20 cellular contexts compared by ENCODE assay signal in genomic region chr6:126188271-126188909, GRCh38.
DNase-seq lines count a peak whose midpoint lies in the region; ATAC-seq, FAIRE-seq and TF ChIP-seq lines count a peak whose summit lies in the region.
"Had no signal": no experiment of that assay in that cellular context is flagged by ENCODE, and none has a peak within 500 bp of the region (broad histone marks: within the 10 kb centered on the region; RNA-seq: fewer than 3 reads in every experiment).

No MANE protein-coding gene starts in this region.

- H4K20me1 ChIP-seq in K562 (replicated peaks; ENCODE audit: control insufficient read depth, insufficient read depth, low read length) = no peaks in the 10 kb centered on the region

- DNase-seq in AG04449 (ENCODE audit: low read depth, low spot score) = peak; percentile 19
- DNase-seq in HS-27A (ENCODE audit: low read depth) = peak; percentile 47
- no peak for DNase-seq in K562 (ENCODE audit: extremely low read depth in 1 of 4, low spot score in 3 of 4)
- DNase-seq in hepatic stellate cell (ENCODE audit: low spot score) = peak; percentile 28
- DNase-seq in stimulated activated naive CD4-positive, alpha-beta T cell (lab: John Stamatoyannopoulos, UW) = no peak
- DNase-seq: activated CD4-positive, alpha-beta T cell treated with anti-CD3 and anti-CD28 coated beads, Interleukin-2, amount 10 ng/mL, durations not matched to agents 7 days and 5 days; activated naive CD8-positive, alpha-beta T cell treated with anti-CD3 and anti-CD28 coated beads, Interleukin-2, amount 10 ng/mL, durations not matched to agents 7 days and 5 days; activated T-cell treated with anti-CD3 and anti-CD28 coated beads, Interleukin-2, amount 50 U/mL, for 24 hours; cortex of kidney; DMS153; midbrain; NCI-H2171 treated with DMSO at 0.1 percent for 48 hours; NK-92 treated with Interleukin-12 subunit alpha and Interleukin-12 subunit beta, amount 100 ng/mL, for 24 hours; occipital lobe had no signal

- no peaks in the 10 kb centered on the region for H3K79me2 ChIP-seq in K562 (ENCODE audit: control insufficient read depth, insufficient read depth, low read length)

- H3K4me2 ChIP-seq in K562 (ENCODE audit: insufficient read depth, low read length) = no peak overlapping the region

- FAIRE-seq in K562 (lab: Jason Lieb, UNC) = no peak

- no peak overlapping the region for H3K9ac ChIP-seq in K562 (ENCODE audit: insufficient read depth in 1 of 2, low read depth in 2 of 2, low read length in 2 of 2)

- intact Hi-C loops in K562 (cut with micrococcal nuclease) = no loop called here

- H3K36me3 ChIP-seq in K562 (ENCODE audit: control insufficient read depth, insufficient read depth, low read length) = no peaks in the 10 kb centered on the region
- H3K36me3 ChIP-seq: gastroesophageal sphincter had no signal

- no peak overlapping the region for H3K27ac Mint-ChIP-seq in stimulated activated memory B cell treated with anti-CD40 and anti-IgM and Interleukin-4, amounts not matched to agents 10 μg/mL and 1 μg/mL and 100 μg/mL, for 72 hours
- H3K27ac Mint-ChIP-seq: activated CD4-positive, alpha-beta T cell treated with anti-CD3 and anti-CD28 coated beads, Interleukin-2, amount 10 ng/mL, durations not matched to agents 7 days and 5 days; activated naive CD8-positive, alpha-beta T cell treated with anti-CD3 and anti-CD28 coated beads, Interleukin-2, amount 10 ng/mL, durations not matched to agents 7 days and 5 days; activated T-cell treated with anti-CD3 and anti-CD28 coated beads, Interleukin-2, amount 50 U/mL, for 24 hours; stimulated activated naive CD8-positive, alpha-beta T cell treated with anti-CD3 and anti-CD28 coated beads, Interleukin-15, Interleukin-2, amounts not matched to agents 100 ng/mL and 50 ng/mL, for 24 hours had no signal

- in situ Hi-C loops in K562 (cut with MboI) = no loop called here

- no peaks in the 10 kb centered on the region for H3K27me3 Mint-ChIP-seq in stimulated activated memory B cell treated with anti-CD40 and anti-IgM and Interleukin-4, amounts not matched to agents 10 μg/mL and 1 μg/mL and 100 μg/mL, for 72 hours
- H3K27me3 Mint-ChIP-seq: activated CD4-positive, alpha-beta T cell treated with anti-CD3 and anti-CD28 coated beads, Interleukin-2, amount 10 ng/mL, durations not matched to agents 7 days and 5 days; activated naive CD8-positive, alpha-beta T cell treated with anti-CD3 and anti-CD28 coated beads, Interleukin-2, amount 10 ng/mL, durations not matched to agents 7 days and 5 days; activated T-cell treated with anti-CD3 and anti-CD28 coated beads, Interleukin-2, amount 50 U/mL, for 24 hours; stimulated activated naive CD8-positive, alpha-beta T cell treated with anti-CD3 and anti-CD28 coated beads, Interleukin-15, Interleukin-2, amounts not matched to agents 100 ng/mL and 50 ng/mL, for 24 hours had no signal

- H2AFZ ChIP-seq in K562 (ENCODE audit: low read depth, low read length) = no peak overlapping the region

- peaks cover 2% of the 10 kb centered on the region for H3K9me3 Mint-ChIP-seq in stimulated activated memory B cell treated with anti-CD40 and anti-IgM and Interleukin-4, amounts not matched to agents 10 μg/mL and 1 μg/mL and 100 μg/mL, for 72 hours
- H3K9me3 Mint-ChIP-seq: activated CD4-positive, alpha-beta T cell treated with anti-CD3 and anti-CD28 coated beads, Interleukin-2, amount 10 ng/mL, durations not matched to agents 7 days and 5 days; activated naive CD8-positive, alpha-beta T cell treated with anti-CD3 and anti-CD28 coated beads, Interleukin-2, amount 10 ng/mL, durations not matched to agents 7 days and 5 days; activated T-cell treated with anti-CD3 and anti-CD28 coated beads, Interleukin-2, amount 50 U/mL, for 24 hours; stimulated activated naive CD8-positive, alpha-beta T cell treated with anti-CD3 and anti-CD28 coated beads, Interleukin-15, Interleukin-2, amounts not matched to agents 100 ng/mL and 50 ng/mL, for 24 hours had no signal

- no peak for TF ChIP-seq EP300 in K562 (IDR thresholded peaks at IDR 0.05; ENCODE audit: low read length)

- TF ChIP-seq POLR2A in K562 (conservative IDR thresholded peaks at IDR 0.05) = no peak

- CTCF ChIA-PET in AG04449 (lab: Yijun Ruan, JAX) (no interaction called here), K562 (lab: Yijun Ruan, JAX; ENCODE audit: low intra/inter-chr PET ratio) (no interaction called here)

- H3K4me1 Mint-ChIP-seq in stimulated activated memory B cell treated with anti-CD40 and anti-IgM and Interleukin-4, amounts not matched to agents 10 μg/mL and 1 μg/mL and 100 μg/mL, for 72 hours = no peaks in the 10 kb centered on the region
- H3K4me1 Mint-ChIP-seq: activated CD4-positive, alpha-beta T cell treated with anti-CD3 and anti-CD28 coated beads, Interleukin-2, amount 10 ng/mL, durations not matched to agents 7 days and 5 days had no signal

- no peaks in the 10 kb centered on the region for H3K4me1 ChIP-seq in K562 (replicated peaks in 1 of 2; ENCODE audit: control insufficient read depth in 2 of 2, insufficient read depth in 2 of 2, low read length in 2 of 2)

- 81% methylated on average over 1 of the region's 1 CpG for WGBS in K562 (ENCODE audit: insufficient coverage, low coverage, missing lambda C conversion rate)

- ATAC-seq in K562 (no peak), GM18517 (IDR thresholded peaks at IDR 0.05; ENCODE audit: unreplicated experiment) (no peak), HG03439 (IDR thresholded peaks at IDR 0.05; ENCODE audit: unreplicated experiment) (no peak)
- no peak for ATAC-seq in stimulated activated memory B cell treated with anti-CD40 and anti-IgM and Interleukin-4, amounts not matched to agents 10 μg/mL and 1 μg/mL and 100 μg/mL, for 72 hours
- ATAC-seq: gastroesophageal sphincter had no signal

- H3K27me3 ChIP-seq in K562 (ENCODE audit: control insufficient read depth in 2 of 2, insufficient read depth in 2 of 2, low read length in 2 of 2) = no peaks in the 10 kb centered on the region
- H3K27me3 ChIP-seq: gastroesophageal sphincter had no signal

- TF ChIP-seq CTCF in AG04449 (IDR thresholded peaks at IDR 0.05; ENCODE audit: insufficient read depth, low read length, missing control alignments) (no peak), K562 (IDR thresholded peaks at IDR 0.05 in 2 of 3, conservative IDR thresholded peaks at IDR 0.05 in 1 of 3; ENCODE audit: insufficient read depth in 2 of 3, low read depth in 1 of 3, low read length in 3 of 3) (no peak)

- POLR2A ChIA-PET in AG04449 (lab: Yijun Ruan, JAX) = no interaction called here
- POLR2A ChIA-PET in K562 (lab: Yijun Ruan, JAX) = no interaction called here

- no peak overlapping the region for H3K4me3 Mint-ChIP-seq in stimulated activated memory B cell treated with anti-CD40 and anti-IgM and Interleukin-4, amounts not matched to agents 10 μg/mL and 1 μg/mL and 100 μg/mL, for 72 hours
- H3K4me3 Mint-ChIP-seq: activated CD4-positive, alpha-beta T cell treated with anti-CD3 and anti-CD28 coated beads, Interleukin-2, amount 10 ng/mL, durations not matched to agents 7 days and 5 days; activated naive CD8-positive, alpha-beta T cell treated with anti-CD3 and anti-CD28 coated beads, Interleukin-2, amount 10 ng/mL, durations not matched to agents 7 days and 5 days; activated T-cell treated with anti-CD3 and anti-CD28 coated beads, Interleukin-2, amount 50 U/mL, for 24 hours; stimulated activated naive CD8-positive, alpha-beta T cell treated with anti-CD3 and anti-CD28 coated beads, Interleukin-15, Interleukin-2, amounts not matched to agents 100 ng/mL and 50 ng/mL, for 24 hours had no signal

- no peaks in the 10 kb centered on the region for H3K9me3 ChIP-seq in K562 (replicated peaks; ENCODE audit: control insufficient read depth, insufficient read depth, low read depth, low read length)
- H3K9me3 ChIP-seq: gastroesophageal sphincter had no signal

- no peak overlapping the region for H3K27ac ChIP-seq in K562 (ENCODE audit: extremely low read depth, low read depth, low read length)
- H3K27ac ChIP-seq: gastroesophageal sphincter, skin epidermis had no signal

- H3K9me1 ChIP-seq in K562 (ENCODE audit: control insufficient read depth, insufficient read depth, low read length) = no peaks in the 10 kb centered on the region

- peaks cover 36% of the 10 kb centered on the region for H3K36me3 Mint-ChIP-seq in stimulated activated memory B cell treated with anti-CD40 and anti-IgM and Interleukin-4, amounts not matched to agents 10 μg/mL and 1 μg/mL and 100 μg/mL, for 72 hours
- H3K36me3 Mint-ChIP-seq: activated naive CD8-positive, alpha-beta T cell treated with anti-CD3 and anti-CD28 coated beads, Interleukin-2, amount 10 ng/mL, durations not matched to agents 7 days and 5 days had no signal

- no TSS peak for BruUV-seq in K562 (replicated peaks; lab: Mats Ljungman, UMichigan)

- no peak for TF ChIP-seq RAD21 in K562 (CRISPR knock-in tag; conservative IDR thresholded peaks at IDR 0.05 in 1 of 2, IDR thresholded peaks at IDR 0.05 in 1 of 2)

- H3K4me3 ChIP-seq in AG04449 (ENCODE audit: low read depth, low read length) (no peak overlapping the region), K562 (no peak overlapping the region)
- H3K4me3 ChIP-seq: gastroesophageal sphincter, skin epidermis had no signal

TF ChIP-seq in K562, 482 proteins besides CTCF, POLR2A, EP300 and RAD21:
- TF ChIP-seq CEBPB (tag; IDR thresholded peaks at IDR 0.05) = 0 out of 2 replicates have a peak, but pooled peaks have one; percentile 9
- TF ChIP-seq ETV1 (tag; conservative IDR thresholded peaks at IDR 0.05; ENCODE audit: low read depth) = no peak

Comparison
In these comparisons a context has a peak if more than half of its experiments do, and no peak if none do; other contexts are left out.
1. DNase-seq: peak in AG04449 (single experiment), HS-27A (single experiment) and hepatic stellate cell (single experiment); none in K562 (0 of 4) and stimulated activated naive CD4-positive, alpha-beta T cell (0 of 6).